8 cellular contexts compared by ENCODE assay signal in the genomic region with DNA sequence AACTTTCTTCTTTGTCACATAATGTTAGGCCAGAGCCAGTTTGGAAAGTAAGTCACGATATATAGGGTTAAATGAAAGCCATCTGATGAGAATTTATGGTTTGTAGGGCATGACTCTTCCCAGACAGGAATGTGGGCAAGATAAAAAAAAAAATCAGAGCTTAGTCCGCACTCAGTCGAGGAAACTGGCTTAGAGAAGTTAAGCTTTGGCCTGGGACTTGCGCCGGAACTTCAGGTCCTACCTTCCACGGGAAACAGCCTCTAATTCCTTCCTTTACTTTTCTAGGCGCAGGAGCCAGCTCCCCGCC. TPM values are rescaled to one million over a fixed set of nuclear protein-coding genes. Genes with fewer than 3 reads are reported as not detected.
A peak's percentile ranks its signal among the peaks of the same experiment; 100 is the strongest.
DNase-seq lines count a peak whose midpoint lies in the region; ATAC-seq and TF ChIP-seq lines count a peak whose summit lies in the region.

No MANE protein-coding gene starts in this region.

- H3K9me3 ChIP-seq in left lung (no peaks in the 10 kb centered on the region), testis (no peaks in the 10 kb centered on the region)

- POLR2A ChIA-PET in activated CD4-positive, alpha-beta T cell treated with anti-CD3 and anti-CD28 coated beads, Interleukin-2, amount 10 ng/mL, durations not matched to agents 7 days and 5 days (lab: Charles Lee) = no interaction called here

- peaks cover 20 to 51% of the 10 kb centered on the region in 2 donors for H3K4me1 ChIP-seq in left lung
- peaks cover 13% of the 10 kb centered on the region for H3K4me1 ChIP-seq in testis

- H3K27ac ChIP-seq in left lung = peak overlapping the region; percentile 90 to 95
- peak overlapping the region; percentile 91 for H3K27ac ChIP-seq in testis

- H3K4me1 Mint-ChIP-seq in activated CD4-positive, alpha-beta T cell treated with anti-CD3 and anti-CD28 coated beads, Interleukin-2, amount 10 ng/mL, durations not matched to agents 7 days and 5 days = peaks cover 46% of the 10 kb centered on the region

- no peak for ATAC-seq in left lung
- ATAC-seq in GM18867 (IDR thresholded peaks at IDR 0.05; ENCODE audit: unreplicated experiment) = no peak

- no peaks in the 10 kb centered on the region for H3K36me3 ChIP-seq in left lung
- H3K36me3 ChIP-seq in testis (ENCODE audit: low read depth, missing control alignments) = no peaks in the 10 kb centered on the region

- H3K27me3 ChIP-seq in left lung (no peaks in the 10 kb centered on the region), testis (no peaks in the 10 kb centered on the region)

- H3K9me3 Mint-ChIP-seq in activated CD4-positive, alpha-beta T cell treated with anti-CD3 and anti-CD28 coated beads, Interleukin-2, amount 10 ng/mL, durations not matched to agents 7 days and 5 days = no peaks in the 10 kb centered on the region

- peak overlapping the region; percentile 88 for H3K4me3 Mint-ChIP-seq in activated CD4-positive, alpha-beta T cell treated with anti-CD3 and anti-CD28 coated beads, Interleukin-2, amount 10 ng/mL, durations not matched to agents 7 days and 5 days

- H3K27me3 Mint-ChIP-seq in activated CD4-positive, alpha-beta T cell treated with anti-CD3 and anti-CD28 coated beads, Interleukin-2, amount 10 ng/mL, durations not matched to agents 7 days and 5 days = no peaks in the 10 kb centered on the region

- CTCF ChIA-PET in activated CD4-positive, alpha-beta T cell treated with anti-CD3 and anti-CD28 coated beads, Interleukin-2, amount 10 ng/mL, durations not matched to agents 7 days and 5 days (lab: Charles Lee) = interaction anchor here (0.5 to 2.3 kb wide), 8 partner anchors 9 to 949 kb away, joined by 3 to 9 read pairs (median 4); no protein-coding TSS in a partner anchor

- WGBS in testis, 2 donors = 0% methylated on average over 8 of the region's 8 CpGs

- TF ChIP-seq CTCF in left lung (IDR thresholded peaks at IDR 0.05) = no peak
- TF ChIP-seq CTCF in testis (IDR thresholded peaks at IDR 0.05) = no peak

- intact Hi-C loops in left lung (cut with DNase I) = no loop called here
- intact Hi-C loops in testis (cut with DNase I; ENCODE audit: low total_unique reads) = no loop called here

- H3K27ac Mint-ChIP-seq in activated CD4-positive, alpha-beta T cell treated with anti-CD3 and anti-CD28 coated beads, Interleukin-2, amount 10 ng/mL, durations not matched to agents 7 days and 5 days = peak overlapping the region; percentile 92

- H3K36me3 Mint-ChIP-seq in activated CD4-positive, alpha-beta T cell treated with anti-CD3 and anti-CD28 coated beads, Interleukin-2, amount 10 ng/mL, durations not matched to agents 7 days and 5 days (ENCODE audit: low read depth) = peaks cover 13% of the 10 kb centered on the region

- no peak for DNase-seq in activated CD4-positive, alpha-beta T cell treated with anti-CD3 and anti-CD28 coated beads, Interleukin-2, amount 10 ng/mL, durations not matched to agents 7 days and 5 days
- no peak for DNase-seq in activated CD4-positive, alpha-beta T cell treated with anti-CD3 and anti-CD28 coated beads, Interleukin-2, amount 50 U/mL, for 48 hours
- DNase-seq in amniotic epithelial cell (ENCODE audit: low read depth) = peak; percentile 70
- DNase-seq in left lung = no peak
- no peak for DNase-seq in testis
- DNase-seq in NCI-H1092 treated with DMSO at 0.1 percent for 48 hours (lab: John Stamatoyannopoulos, UW) = no peak
- no peak for DNase-seq in GM03348 (ENCODE audit: low spot score)

- peak overlapping the region; percentile 83 to 93 for H3K4me3 ChIP-seq in left lung
- H3K4me3 ChIP-seq in testis = peak overlapping the region; percentile 69 to 90

- no peak for TF ChIP-seq POLR2A in testis (IDR thresholded peaks at IDR 0.05)

RNA-seq across cellular contexts. Expression of a gene that starts 0.5 kb away (rescaled TPM):
- total RNA-seq in activated CD4-positive, alpha-beta T cell treated with anti-CD3 and anti-CD28 coated beads, Interleukin-2, amount 10 ng/mL, durations not matched to agents 7 days and 5 days = 10 to 100 TPM; 12.4 to 13.2 TPM
- 10 to 100 TPM; 12.4 to 15.0 TPM for total RNA-seq in left lung
- 10 to 100 TPM; 21.1 to 24.2 TPM for total RNA-seq in testis
- 17.9 TPM for polyA plus RNA-seq in testis (ENCODE audit: insufficient read depth, low read depth, low replicate concordance)

RNA-seq across cellular contexts. Expression of a gene that starts 1.0 kb away (rescaled TPM):
- 10 to 100 TPM; 12.7 to 13.5 TPM for total RNA-seq in activated CD4-positive, alpha-beta T cell treated with anti-CD3 and anti-CD28 coated beads, Interleukin-2, amount 10 ng/mL, durations not matched to agents 7 days and 5 days
- total RNA-seq in left lung = 10 to 100 TPM; 13.1 to 14.1 TPM
- total RNA-seq in testis = 10 to 100 TPM; 17.2 to 18.4 TPM
- 19.4 TPM for polyA plus RNA-seq in testis (ENCODE audit: insufficient read depth, low read depth, low replicate concordance)
